In the genomic region with DNA sequence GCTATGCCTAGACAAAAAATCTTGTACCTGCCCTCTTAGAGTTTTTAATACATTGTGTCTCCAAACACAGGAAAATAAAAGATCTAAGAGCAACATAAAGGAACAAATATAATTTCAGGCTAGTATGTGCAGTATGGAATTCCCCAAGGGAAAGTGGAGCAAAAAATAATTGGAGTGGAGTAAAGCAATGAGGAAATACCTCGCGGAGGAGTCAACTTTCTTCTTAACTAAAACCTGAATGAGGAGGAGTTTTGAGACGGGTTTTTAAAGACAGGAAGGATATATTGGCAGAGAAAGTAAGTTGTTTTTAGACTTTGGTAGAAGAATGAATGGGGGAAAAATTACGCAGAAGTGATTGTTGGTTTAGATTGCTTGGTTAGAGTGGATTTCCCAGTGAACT, we compare ENCODE assay signal across 22 cellular contexts. TPM values are rescaled to one million over a fixed set of nuclear protein-coding genes. Genes with fewer than 3 reads are reported as not detected.
DNase-seq lines count a peak whose midpoint lies in the region; ATAC-seq, FAIRE-seq and TF ChIP-seq lines count a peak whose summit lies in the region.
"Had no signal": no experiment of that assay in that cellular context is flagged by ENCODE, and none has a peak within 500 bp of the region (broad histone marks: within the 10 kb centered on the region; RNA-seq: fewer than 3 reads in every experiment).

No MANE protein-coding gene starts in this region.

- H3K27ac ChIP-seq in SK-N-MC (peak overlapping the region; percentile 7; the same call in 1 of the 2 replicates), colonic mucosa (peak overlapping the region; percentile 35), dorsolateral prefrontal cortex (no peak overlapping the region)
- H3K27ac ChIP-seq: breast epithelium, heart right ventricle, Peyer's patch, uterus had no signal

- no peak for DNase-seq in activated CD8-positive, alpha-beta T cell treated with anti-CD3 and anti-CD28 coated beads for 36 hours
- no peak for DNase-seq in activated CD8-positive, alpha-beta T cell treated with anti-CD3 and anti-CD28 coated beads, Interleukin-2, amount 10 ng/mL, durations not matched to agents 7 days and 5 days
- DNase-seq in SK-N-MC (ENCODE audit: low read depth, low spot score) (no peak), colonic mucosa (no peak), dorsolateral prefrontal cortex (no peak), posterior cingulate gyrus (no peak), H54 (ENCODE audit: insufficient read length, low spot score) (no peak)
- DNase-seq: activated naive CD4-positive, alpha-beta T cell treated with Interleukin-2 at 50 U/mL for 16 hours; CD8-positive, alpha-beta memory T cell; DND-41; heart right ventricle; mammary epithelial cell; NCI-H1092; Peyer's patch; retina; uterus had no signal

- peaks cover 11% of the 10 kb centered on the region for H3K4me1 ChIP-seq in colonic mucosa
- H3K4me1 ChIP-seq: breast epithelium had no signal

- no peak for ATAC-seq in activated CD8-positive, alpha-beta T cell treated with anti-CD3 and anti-CD28 coated beads for 36 hours
- no peak for ATAC-seq in activated CD8-positive, alpha-beta T cell treated with anti-CD3 and anti-CD28 coated beads, Interleukin-2, amount 10 ng/mL, durations not matched to agents 7 days and 5 days
- ATAC-seq in stimulated activated memory B cell treated with anti-CD40 and anti-IgM and Interleukin-4, amounts not matched to agents 10 μg/mL and 1 μg/mL and 100 μg/mL, for 72 hours, result no peak
- ATAC-seq: HCT116, heart right ventricle, SK-N-SH treated with all-trans-retinoic acid at 6 μM for 48 hours had no signal

- H3K27ac Mint-ChIP-seq in activated CD8-positive, alpha-beta T cell treated with anti-CD3 and anti-CD28 coated beads for 36 hours, result peak overlapping the region; percentile 75
- H3K27ac Mint-ChIP-seq in activated CD8-positive, alpha-beta T cell treated with anti-CD3 and anti-CD28 coated beads, Interleukin-2, amount 10 ng/mL, durations not matched to agents 7 days and 5 days, result no peak overlapping the region
- H3K27ac Mint-ChIP-seq in stimulated activated memory B cell treated with anti-CD40 and anti-IgM and Interleukin-4, amounts not matched to agents 10 μg/mL and 1 μg/mL and 100 μg/mL, for 72 hours, result peak overlapping the region; percentile 29

- H3K4me3 ChIP-seq in SK-N-MC (no peak overlapping the region), colonic mucosa (no peak overlapping the region), dorsolateral prefrontal cortex (no peak overlapping the region)
- H3K4me3 ChIP-seq: breast epithelium, heart right ventricle, Peyer's patch, uterus had no signal

- CTCF ChIA-PET in activated CD8-positive, alpha-beta T cell treated with anti-CD3 and anti-CD28 coated beads for 36 hours (lab: Charles Lee), result no interaction called here
- CTCF ChIA-PET in activated CD8-positive, alpha-beta T cell treated with anti-CD3 and anti-CD28 coated beads, Interleukin-2, amount 10 ng/mL, durations not matched to agents 7 days and 5 days (lab: Charles Lee), result no interaction called here

- FAIRE-seq in H54 (lab: Jason Lieb, UNC), result no peak
- FAIRE-seq: islet of Langerhans had no signal

- intact Hi-C loops in activated CD8-positive, alpha-beta T cell treated with anti-CD3 and anti-CD28 coated beads for 36 hours (cut with micrococcal nuclease), result no loop called here
- intact Hi-C loops in colonic mucosa (cut with DNase I), result no loop called here
- intact Hi-C loops in dorsolateral prefrontal cortex (cut with DNase I), result no loop called here
- intact Hi-C loops in posterior cingulate gyrus (cut with DNase I), result no loop called here

- TF ChIP-seq CTCF in activated CD8-positive, alpha-beta T cell treated with anti-CD3 and anti-CD28 coated beads for 36 hours (IDR thresholded peaks at IDR 0.05), result no peak
- TF ChIP-seq CTCF in colonic mucosa (IDR thresholded peaks at IDR 0.05) (no peak), dorsolateral prefrontal cortex (IDR thresholded peaks at IDR 0.05 in 54 of 56, conservative IDR thresholded peaks at IDR 0.05 in 2 of 56; ENCODE audit: low read depth in 1 of 56, partially characterized antibody in 56 of 56) (no peak)

- TF ChIP-seq POLR2A in H54 (IDR thresholded peaks at IDR 0.05; ENCODE audit: low read depth, low read length), result no peak

- H3K9ac ChIP-seq in SK-N-MC (ENCODE audit: insufficient read length) (no peak overlapping the region), colonic mucosa (ENCODE audit: low read depth in 2 of 2, low read length in 2 of 2) (no peak overlapping the region)

- POLR2A ChIA-PET in activated CD8-positive, alpha-beta T cell treated with anti-CD3 and anti-CD28 coated beads for 36 hours (lab: Charles Lee), result no interaction called here
- POLR2A ChIA-PET in activated CD8-positive, alpha-beta T cell treated with anti-CD3 and anti-CD28 coated beads, Interleukin-2, amount 10 ng/mL, durations not matched to agents 7 days and 5 days (lab: Charles Lee), result interaction anchor here (1.3 kb wide), 1 partner anchor 14 kb away, joined by 3 read pairs; a partner anchor contains a TSS

- H3K9me3 ChIP-seq in SK-N-MC (ENCODE audit: low read depth, low read length) (no peaks in the 10 kb centered on the region), colonic mucosa (no peaks in the 10 kb centered on the region)
- H3K9me3 ChIP-seq: Peyer's patch, uterus had no signal

- H3K4me1 Mint-ChIP-seq in activated CD8-positive, alpha-beta T cell treated with anti-CD3 and anti-CD28 coated beads for 36 hours (ENCODE audit: low read depth), result peaks cover 58% of the 10 kb centered on the region
- peaks cover 25% of the 10 kb centered on the region for H3K4me1 Mint-ChIP-seq in activated CD8-positive, alpha-beta T cell treated with anti-CD3 and anti-CD28 coated beads, Interleukin-2, amount 10 ng/mL, durations not matched to agents 7 days and 5 days (ENCODE audit: low read depth)
- H3K4me1 Mint-ChIP-seq in stimulated activated memory B cell treated with anti-CD40 and anti-IgM and Interleukin-4, amounts not matched to agents 10 μg/mL and 1 μg/mL and 100 μg/mL, for 72 hours, result peaks cover 52% of the 10 kb centered on the region
- H3K4me1 Mint-ChIP-seq: neural crest cell had no signal

- H3K4me3 Mint-ChIP-seq in activated CD8-positive, alpha-beta T cell treated with anti-CD3 and anti-CD28 coated beads for 36 hours, result peak overlapping the region; percentile 1
- no peak overlapping the region for H3K4me3 Mint-ChIP-seq in activated CD8-positive, alpha-beta T cell treated with anti-CD3 and anti-CD28 coated beads, Interleukin-2, amount 10 ng/mL, durations not matched to agents 7 days and 5 days
- peak overlapping the region; percentile 13 for H3K4me3 Mint-ChIP-seq in stimulated activated memory B cell treated with anti-CD40 and anti-IgM and Interleukin-4, amounts not matched to agents 10 μg/mL and 1 μg/mL and 100 μg/mL, for 72 hours
- H3K4me3 Mint-ChIP-seq: CD8-positive, alpha-beta memory T cell; neural crest cell had no signal

- peaks cover 83% of the 10 kb centered on the region for H3K36me3 Mint-ChIP-seq in activated CD8-positive, alpha-beta T cell treated with anti-CD3 and anti-CD28 coated beads for 36 hours (ENCODE audit: low read depth)
- H3K36me3 Mint-ChIP-seq in activated CD8-positive, alpha-beta T cell treated with anti-CD3 and anti-CD28 coated beads, Interleukin-2, amount 10 ng/mL, durations not matched to agents 7 days and 5 days (ENCODE audit: low read depth), result peaks cover 71% of the 10 kb centered on the region
- peaks cover 83% of the 10 kb centered on the region for H3K36me3 Mint-ChIP-seq in stimulated activated memory B cell treated with anti-CD40 and anti-IgM and Interleukin-4, amounts not matched to agents 10 μg/mL and 1 μg/mL and 100 μg/mL, for 72 hours

- peaks cover 10% of the 10 kb centered on the region for H3K9me3 Mint-ChIP-seq in activated CD8-positive, alpha-beta T cell treated with anti-CD3 and anti-CD28 coated beads for 36 hours
- H3K9me3 Mint-ChIP-seq in activated CD8-positive, alpha-beta T cell treated with anti-CD3 and anti-CD28 coated beads, Interleukin-2, amount 10 ng/mL, durations not matched to agents 7 days and 5 days (ENCODE audit: insufficient read depth), result peaks cover 35% of the 10 kb centered on the region
- peaks cover 11% of the 10 kb centered on the region for H3K9me3 Mint-ChIP-seq in stimulated activated memory B cell treated with anti-CD40 and anti-IgM and Interleukin-4, amounts not matched to agents 10 μg/mL and 1 μg/mL and 100 μg/mL, for 72 hours

- H3K27me3 ChIP-seq in colonic mucosa (no peaks in the 10 kb centered on the region), dorsolateral prefrontal cortex (no peaks in the 10 kb centered on the region)
- H3K27me3 ChIP-seq: breast epithelium, heart right ventricle, Peyer's patch, uterus had no signal

- H3K36me3 ChIP-seq in SK-N-MC (ENCODE audit: insufficient read depth, low read length), result 0 out of 2 replicates have a peak, but pooled peaks cover 5% of the 10 kb centered on the region
- no peaks in the 10 kb centered on the region for H3K36me3 ChIP-seq in colonic mucosa
- H3K36me3 ChIP-seq: breast epithelium, Peyer's patch, uterus had no signal

- no peaks in the 10 kb centered on the region for H3K27me3 Mint-ChIP-seq in activated CD8-positive, alpha-beta T cell treated with anti-CD3 and anti-CD28 coated beads for 36 hours
- H3K27me3 Mint-ChIP-seq in activated CD8-positive, alpha-beta T cell treated with anti-CD3 and anti-CD28 coated beads, Interleukin-2, amount 10 ng/mL, durations not matched to agents 7 days and 5 days (ENCODE audit: low read depth), result no peaks in the 10 kb centered on the region
- no peaks in the 10 kb centered on the region for H3K27me3 Mint-ChIP-seq in stimulated activated memory B cell treated with anti-CD40 and anti-IgM and Interleukin-4, amounts not matched to agents 10 μg/mL and 1 μg/mL and 100 μg/mL, for 72 hours
- H3K27me3 Mint-ChIP-seq: CD8-positive, alpha-beta memory T cell had no signal

RNA-seq across cellular contexts. Expression of a gene that starts 14.0 kb away (rescaled TPM):
- 10 to 100 TPM; 38.5 to 41.3 TPM for total RNA-seq in activated CD8-positive, alpha-beta T cell treated with anti-CD3 and anti-CD28 coated beads for 36 hours
- total RNA-seq in activated CD8-positive, alpha-beta T cell treated with anti-CD3 and anti-CD28 coated beads, Interleukin-2, amount 10 ng/mL, durations not matched to agents 7 days and 5 days, result 10 to 100 TPM; 21.2 to 21.4 TPM
- total RNA-seq in colonic mucosa, result 10 to 100 TPM; 22.2 to 27.9 TPM
- total RNA-seq in dorsolateral prefrontal cortex, result 10 to 100 TPM; 24.9 to 56.3 (median 41.0) TPM

Comparison
In these comparisons a context has a peak if more than half of its experiments do, and no peak if none do; other contexts are left out.
1. H3K27ac ChIP-seq: peak in SK-N-MC (single experiment) and colonic mucosa (single experiment); none in dorsolateral prefrontal cortex (0 of 59).